Comparison of ENCODE assay signal across 8 cellular contexts in genomic region chr12:53380104-53380796, GRCh38. TPM values are rescaled to one million over a fixed set of nuclear protein-coding genes. Genes with fewer than 3 reads are reported as not detected.
DNase-seq lines count a peak whose midpoint lies in the region; ATAC-seq, FAIRE-seq and TF ChIP-seq lines count a peak whose summit lies in the region.

Gene SP1 (plus strand): TSS chr12:53380176. CDS start chr12:53380292, 116 bp downstream.

- intact Hi-C loops in kidney (cut with DNase I), result no loop called here

- no peaks in the 10 kb centered on the region for H3K27me3 Mint-ChIP-seq in central memory CD8-positive, alpha-beta T cell

- no peaks in the 10 kb centered on the region for H3K9me3 Mint-ChIP-seq in central memory CD8-positive, alpha-beta T cell

- no peak for TF ChIP-seq CTCF in kidney (IDR thresholded peaks at IDR 0.05; ENCODE audit: borderline replicate concordance, extremely low read depth, insufficient read depth)

- H3K9ac ChIP-seq in kidney (ENCODE audit: low read length in 2 of 2), result peak within 1 kb of the TSS; percentile 56 to 96

- peak within 1 kb of the TSS; percentile 75 to 83 for H3K4me3 ChIP-seq in kidney (ENCODE audit: low read length in 2 of 2)

- in situ Hi-C loops in ACHN (cut with HindIII; ENCODE audit: low pct_ligation_motif_present, low pct_unique_long_range_greater_than_20kb, low sequenced_read_pairs), result no loop called here

- no peak within 1 kb of the TSS for H3K4me3 Mint-ChIP-seq in central memory CD8-positive, alpha-beta T cell

- H3K4me1 ChIP-seq in kidney (ENCODE audit: control insufficient read depth in 1 of 2, insufficient read depth in 1 of 2, low read depth in 1 of 2, low read length in 2 of 2), result peaks cover 32 to 35% of the 10 kb centered on the region in 2 donors

- ATAC-seq in GM19025 (IDR thresholded peaks at IDR 0.05; ENCODE audit: low read depth, unreplicated experiment) (peak; percentile 35), HG03280 (IDR thresholded peaks at IDR 0.05; ENCODE audit: unreplicated experiment) (peak; percentile 49)
- peak; percentile 29 for ATAC-seq in central memory CD8-positive, alpha-beta T cell (replicated peaks; ENCODE audit: extremely low read depth, poor library complexity, severe bottlenecking)

- H3K27ac ChIP-seq in kidney (ENCODE audit: low read depth in 2 of 2, low read length in 2 of 2), result peak within 1 kb of the TSS; percentile 98

- peak within 1 kb of the TSS; percentile 41 for H3K27ac Mint-ChIP-seq in central memory CD8-positive, alpha-beta T cell (ENCODE audit: low read depth)

- H3K36me3 ChIP-seq in kidney (ENCODE audit: control insufficient read depth in 1 of 2, insufficient read depth in 2 of 2, low read length in 2 of 2), result peaks cover 11 to 14% of the 10 kb centered on the region in 2 donors

- FAIRE-seq in kidney (lab: Jason Lieb, UNC), result no peak

- H3K4me1 Mint-ChIP-seq in central memory CD8-positive, alpha-beta T cell, result peaks cover 39% of the 10 kb centered on the region

- H3K36me3 Mint-ChIP-seq in central memory CD8-positive, alpha-beta T cell (ENCODE audit: insufficient read depth), result peaks cover 41% of the 10 kb centered on the region

- DNase-seq in ACHN, result peak; percentile 97
- DNase-seq in NCI-H345 treated with DMSO at 0.1 percent for 48 hours (lab: John Stamatoyannopoulos, UW; ENCODE audit: unreplicated experiment), result peak; percentile 76
- DNase-seq in activated CD4-positive, CD25-positive, alpha-beta regulatory T cell treated with anti-CD3 and anti-CD28 coated beads, Interleukin-2, amount 50 U/mL, for 72 hours, result peak; percentile 98
- DNase-seq in central memory CD8-positive, alpha-beta T cell (ENCODE audit: low spot score in 2 of 2), result peak; percentile 76 to 98
- peak; percentile 98 for DNase-seq in kidney
- DNase-seq in stimulated activated CD4-positive, alpha-beta T cell treated with anti-CD3 and anti-CD28 coated beads, Interleukin-15, amount 100 ng/mL, for 48 hours (ENCODE audit: low read depth in 2 of 2), result peak; percentile 84 to 85

- H3K9me3 ChIP-seq in kidney (ENCODE audit: control insufficient read depth in 1 of 2, low read length in 2 of 2), result no peaks in the 10 kb centered on the region

RNA-seq across cellular contexts. Expression of gene SP1, which starts in this region (rescaled TPM):
- 126 TPM for total RNA-seq in kidney
- polyA plus RNA-seq in kidney (ENCODE audit: insufficient read depth, low read depth, low replicate concordance), result 15.1 TPM

Comparison
In these comparisons a context has a peak if more than half of its experiments do, and no peak if none do; other contexts are left out.
1. Peak in every context shown above with its lines: DNase-seq, ATAC-seq, H3K4me3 ChIP-seq and H3K27ac ChIP-seq.